Comparison of ENCODE assay signal across 21 cellular contexts in the genomic region with DNA sequence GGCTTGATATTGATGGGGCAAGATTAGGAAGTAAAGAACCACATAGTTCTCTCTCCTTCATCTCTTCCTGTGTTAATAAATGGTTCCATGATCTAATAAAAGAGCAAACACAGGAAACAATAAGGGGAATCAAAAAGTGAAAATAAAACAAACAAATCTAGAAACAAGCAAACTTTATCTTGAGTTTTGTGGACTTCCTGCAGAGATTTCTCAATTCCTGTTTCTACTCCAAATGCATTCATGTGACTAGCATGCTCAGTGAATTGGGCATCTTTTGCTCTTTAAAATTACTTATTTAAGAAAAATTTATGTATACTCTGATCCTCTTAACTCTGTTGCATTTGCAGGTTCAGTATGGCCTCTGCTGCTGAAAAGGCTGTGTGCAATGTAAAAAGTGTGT.
A peak's percentile ranks its signal among the peaks of the same experiment; 100 is the strongest.
DNase-seq lines count a peak whose midpoint lies in the region; ATAC-seq, FAIRE-seq and TF ChIP-seq lines count a peak whose summit lies in the region.
"Had no signal": no experiment of that assay in that cellular context is flagged by ENCODE, and none has a peak within 500 bp of the region (broad histone marks: within the 10 kb centered on the region; RNA-seq: fewer than 3 reads in every experiment).

No MANE protein-coding gene starts in this region.

- H3K36me3 ChIP-seq in GM06990 (ENCODE audit: control insufficient read depth, insufficient read depth, low read length): no peaks in the 10 kb centered on the region
- H3K36me3 ChIP-seq in MM.1S (replicated peaks; ENCODE audit: insufficient read depth, low read length): no peaks in the 10 kb centered on the region
- H3K36me3 ChIP-seq in ovary: no peaks in the 10 kb centered on the region
- H3K36me3 ChIP-seq: lower lobe of right lung, vagina had no signal

- TF ChIP-seq CTCF in GM06990 (IDR thresholded peaks at IDR 0.05; ENCODE audit: insufficient read depth, low read length, poor library complexity, severe bottlenecking): no peak
- TF ChIP-seq CTCF in MM.1S (IDR thresholded peaks at IDR 0.05; ENCODE audit: low read length): no peak
- no peak for TF ChIP-seq CTCF in ovary (IDR thresholded peaks at IDR 0.05)

- H3K9me3 ChIP-seq in MM.1S (replicated peaks; ENCODE audit: insufficient read depth, low read length): no peaks in the 10 kb centered on the region
- H3K9me3 ChIP-seq in ovary: no peaks in the 10 kb centered on the region
- H3K9me3 ChIP-seq: lower lobe of right lung, vagina had no signal

- H3K4me1 ChIP-seq in MM.1S (ENCODE audit: low read length): peaks cover 29% of the 10 kb centered on the region
- H3K4me1 ChIP-seq in ovary (ENCODE audit: insufficient read depth): no peaks in the 10 kb centered on the region
- H3K4me1 ChIP-seq: lower lobe of right lung, vagina had no signal

- no peak overlapping the region for H3K27ac ChIP-seq in MM.1S (ENCODE audit: low read length)
- H3K27ac ChIP-seq in ovary: no peak overlapping the region
- H3K27ac ChIP-seq: lower lobe of right lung, vagina had no signal

- TF ChIP-seq POLR2A in ovary (IDR thresholded peaks at IDR 0.05): no peak

- H3F3A ChIP-seq in MM.1S (ENCODE audit: insufficient read depth, low read length): no peaks in the 10 kb centered on the region

- no peak overlapping the region for H3K9ac ChIP-seq in MM.1S (ENCODE audit: low read length)

- no peaks in the 10 kb centered on the region for H4K20me1 ChIP-seq in MM.1S (ENCODE audit: insufficient read depth, low read length)

- peak; percentile 41 for ATAC-seq in HG02759 (IDR thresholded peaks at IDR 0.05; ENCODE audit: unreplicated experiment)
- no peak for ATAC-seq in HG03457 (IDR thresholded peaks at IDR 0.05; ENCODE audit: unreplicated experiment)
- ATAC-seq: lower lobe of right lung had no signal

- peak; percentile 72 for FAIRE-seq in GM19239 (lab: Jason Lieb, UNC)
- FAIRE-seq: bronchial epithelial cell, keratinocyte, TTC549 had no signal

- H3K79me2 ChIP-seq in MM.1S (ENCODE audit: low read length): no peaks in the 10 kb centered on the region

- H3K27me3 ChIP-seq in GM06990 (replicated peaks; ENCODE audit: control insufficient read depth, insufficient read depth, low read length) (no peaks in the 10 kb centered on the region), MM.1S (replicated peaks; ENCODE audit: insufficient read depth, low read length) (no peaks in the 10 kb centered on the region), ovary (no peaks in the 10 kb centered on the region)
- H3K27me3 ChIP-seq: vagina had no signal

- no peak overlapping the region for H2AFZ ChIP-seq in MM.1S (ENCODE audit: low read length)

- peak overlapping the region; percentile 20; the same call in 1 of the 2 replicates for H3K4me2 ChIP-seq in MM.1S (ENCODE audit: low read depth, low read length)

- H3K4me3 ChIP-seq in GM06990 (replicated peaks; ENCODE audit: low read depth, low read length) (peak overlapping the region; percentile 15), MM.1S (ENCODE audit: low read length) (no peak overlapping the region), ovary (no peak overlapping the region)
- H3K4me3 ChIP-seq: lower lobe of right lung, vagina had no signal

- intact Hi-C loops in ovary (cut with DNase I): loop anchor here in 1 of 4 donors (5.0 kb wide), 1 partner anchor 166 kb away; no protein-coding TSS in a partner anchor

- no peaks in the 10 kb centered on the region for H3K9me2 ChIP-seq in MM.1S (replicated peaks; ENCODE audit: insufficient read depth, low read length)

- TF ChIP-seq EP300 in ovary (IDR thresholded peaks at IDR 0.05): no peak

- no peak for DNase-seq in GM06990 (ENCODE audit: extremely low read depth, insufficient read length)
- DNase-seq in GM19239 (ENCODE audit: insufficient read length, low spot score): no peak
- DNase-seq in MM.1S: no peak
- DNase-seq in SW480 (ENCODE audit: low spot score): no peak
- no peak for DNase-seq in ovary
- DNase-seq in GM03348 (ENCODE audit: low spot score): no peak
- DNase-seq: activated CD4-positive, alpha-beta T cell treated with anti-CD3 and anti-CD28 coated beads for 48 hours; CD4-positive, alpha-beta T cell; foreskin fibroblast; hippocampal formation; lower lobe of right lung; NCI-H1436; NCI-H2171 treated with DMSO at 0.1 percent for 48 hours; occipital lobe; Right ventricle myocardium superior had no signal
